19 cellular contexts compared by ENCODE assay signal in genomic region chr5:104080646-104081175, GRCh38.
A peak's percentile ranks its signal among the peaks of the same experiment; 100 is the strongest.
DNase-seq lines count a peak whose midpoint lies in the region; ATAC-seq and TF ChIP-seq lines count a peak whose summit lies in the region.
"Had no signal": no experiment of that assay in that cellular context is flagged by ENCODE, and none has a peak within 500 bp of the region (broad histone marks: within the 10 kb centered on the region; RNA-seq: fewer than 3 reads in every experiment).

No MANE protein-coding gene starts in this region.

- no peak overlapping the region for H3K27ac ChIP-seq in PC-3 (ENCODE audit: low read length)
- H3K27ac ChIP-seq in naive thymus-derived CD4-positive, alpha-beta T cell (ENCODE audit: low read depth, low read length) = no peak overlapping the region
- H3K27ac ChIP-seq: BLaER1, Peyer's patch, SJSA1 had no signal

- no peaks in the 10 kb centered on the region for H3K79me2 ChIP-seq in PC-3 (ENCODE audit: low read length)

- peaks cover 5% of the 10 kb centered on the region for H3K36me3 Mint-ChIP-seq in Caco-2 (ENCODE audit: insufficient read depth, unreplicated experiment)
- H3K36me3 Mint-ChIP-seq in naive thymus-derived CD4-positive, alpha-beta T cell = no peaks in the 10 kb centered on the region
- no peaks in the 10 kb centered on the region for H3K36me3 Mint-ChIP-seq in activated T-cell treated with anti-CD3 and anti-CD28 coated beads, Interleukin-2, amount 50 U/mL, for 4 hours (ENCODE audit: insufficient read depth)

- POLR2A ChIA-PET in Caco-2 (lab: Charles Lee) (no interaction called here), PC-3 (lab: Charles Lee; ENCODE audit: unreplicated experiment) (no interaction called here)
- POLR2A ChIA-PET in naive thymus-derived CD4-positive, alpha-beta T cell (lab: Charles Lee) = no interaction called here

- H3K27me3 ChIP-seq in Caco-2 (replicated peaks; ENCODE audit: control insufficient read depth, insufficient read depth, low read length) = no peaks in the 10 kb centered on the region
- H3K27me3 ChIP-seq in PC-3 (ENCODE audit: low read length) = no peaks in the 10 kb centered on the region
- no peaks in the 10 kb centered on the region for H3K27me3 ChIP-seq in naive thymus-derived CD4-positive, alpha-beta T cell (ENCODE audit: control insufficient read depth in 2 of 2, insufficient read depth in 2 of 2, low read length in 2 of 2)
- H3K27me3 ChIP-seq: BLaER1, Peyer's patch, SJSA1 had no signal

- H3K9me3 ChIP-seq in Caco-2 = no peaks in the 10 kb centered on the region
- no peaks in the 10 kb centered on the region for H3K9me3 ChIP-seq in PC-3 (ENCODE audit: low read length)
- H3K9me3 ChIP-seq in naive thymus-derived CD4-positive, alpha-beta T cell (ENCODE audit: control insufficient read depth in 2 of 3, low read length in 3 of 3) = no peaks in the 10 kb centered on the region
- H3K9me3 ChIP-seq: BLaER1, Peyer's patch, SJSA1 had no signal

- CTCF ChIA-PET in Caco-2 (lab: Charles Lee) = no interaction called here
- CTCF ChIA-PET in PC-3 (lab: Charles Lee) = no interaction called here
- CTCF ChIA-PET in naive thymus-derived CD4-positive, alpha-beta T cell (lab: Charles Lee) = no interaction called here

- H3K9ac ChIP-seq in PC-3 (ENCODE audit: low read length) = no peak overlapping the region
- H3K9ac ChIP-seq: BLaER1 had no signal

- no peaks in the 10 kb centered on the region for H3K27me3 Mint-ChIP-seq in Caco-2 (ENCODE audit: insufficient read depth, unreplicated experiment)
- H3K27me3 Mint-ChIP-seq in naive thymus-derived CD4-positive, alpha-beta T cell = no peaks in the 10 kb centered on the region
- H3K27me3 Mint-ChIP-seq in activated T-cell treated with anti-CD3 and anti-CD28 coated beads, Interleukin-2, amount 50 U/mL, for 4 hours (ENCODE audit: low read depth) = no peaks in the 10 kb centered on the region
- H3K27me3 Mint-ChIP-seq: CD4-positive, alpha-beta T cell had no signal

- TF ChIP-seq CTCF in Caco-2 (IDR thresholded peaks at IDR 0.05; ENCODE audit: insufficient read depth in 1 of 2, low read depth in 1 of 2, low read length in 1 of 2, severe bottlenecking in 1 of 2, unreplicated experiment in 1 of 2) (no peak), PC-3 (conservative IDR thresholded peaks at IDR 0.05; ENCODE audit: low read depth, low read length) (no peak), fibroblast of villous mesenchyme (IDR thresholded peaks at IDR 0.05; ENCODE audit: insufficient read depth, low read depth, low read length) (no peak)

- H3K36me3 ChIP-seq in Caco-2 (ENCODE audit: control insufficient read depth, insufficient read depth, low read length) (no peaks in the 10 kb centered on the region), PC-3 (ENCODE audit: low read depth, low read length) (no peaks in the 10 kb centered on the region)
- no peaks in the 10 kb centered on the region for H3K36me3 ChIP-seq in naive thymus-derived CD4-positive, alpha-beta T cell (ENCODE audit: control insufficient read depth in 2 of 3, insufficient read depth in 3 of 3, low read length in 3 of 3)
- H3K36me3 ChIP-seq: BLaER1, Peyer's patch, SJSA1 had no signal

- H3K4me3 Mint-ChIP-seq in Caco-2 (ENCODE audit: unreplicated experiment) = peak overlapping the region; percentile 87
- H3K4me3 Mint-ChIP-seq in naive thymus-derived CD4-positive, alpha-beta T cell = no peak overlapping the region
- H3K4me3 Mint-ChIP-seq in activated T-cell treated with anti-CD3 and anti-CD28 coated beads, Interleukin-2, amount 50 U/mL, for 4 hours = no peak overlapping the region
- H3K4me3 Mint-ChIP-seq: CD4-positive, alpha-beta T cell had no signal

- H3K9me2 ChIP-seq in PC-3 (replicated peaks; ENCODE audit: low read length) = no peaks in the 10 kb centered on the region

- no peak overlapping the region for H3K4me2 ChIP-seq in PC-3 (ENCODE audit: low read length)
- H3K4me2 ChIP-seq: BLaER1 had no signal

- peak overlapping the region; percentile 91 for H3K27ac Mint-ChIP-seq in Caco-2 (ENCODE audit: unreplicated experiment)
- H3K27ac Mint-ChIP-seq in naive thymus-derived CD4-positive, alpha-beta T cell = no peak overlapping the region
- H3K27ac Mint-ChIP-seq: CD4-positive, alpha-beta T cell had no signal

- no peaks in the 10 kb centered on the region for H3F3A ChIP-seq in PC-3 (ENCODE audit: low read length, unreplicated experiment)

- H2AFZ ChIP-seq in PC-3 (ENCODE audit: low read length) = peak overlapping the region; percentile 35; the same call in 1 of the 2 replicates

- intact Hi-C loops in Caco-2 (cut with micrococcal nuclease; ENCODE audit: unreplicated experiment) = no loop called here
- intact Hi-C loops in PC-3 (cut with micrococcal nuclease) = loop anchor here (10.0 kb wide), 2 partner anchors 264 to 276 kb away; no protein-coding TSS in a partner anchor
- intact Hi-C loops in naive thymus-derived CD4-positive, alpha-beta T cell (cut with micrococcal nuclease) = no loop called here

- H3K4me1 ChIP-seq in Caco-2 (peaks cover 10% of the 10 kb centered on the region), PC-3 (ENCODE audit: insufficient read depth, low read length) (no peaks in the 10 kb centered on the region)
- H3K4me1 ChIP-seq in naive thymus-derived CD4-positive, alpha-beta T cell (ENCODE audit: control insufficient read depth in 2 of 2, insufficient read depth in 2 of 2, low read length in 2 of 2) = no peaks in the 10 kb centered on the region
- H3K4me1 ChIP-seq: BLaER1, Peyer's patch, SJSA1 had no signal

- no peak for DNase-seq in Caco-2
- DNase-seq in HT-29 (ENCODE audit: low spot score) = peak; percentile 23
- no peak for DNase-seq in PC-3
- no peak for DNase-seq in fibroblast of villous mesenchyme (ENCODE audit: low read depth)
- no peak for DNase-seq in naive thymus-derived CD4-positive, alpha-beta T cell
- no peak for DNase-seq in activated T-cell treated with anti-CD3 and anti-CD28 coated beads, Interleukin-2, amount 50 U/mL, for 4 hours
- DNase-seq: ACHN; CD4-positive, alpha-beta T cell; GDM1; NCI-H1092; NCI-H1436; NCI-H1930; NCI-H69; NK-92 treated with Interleukin-12 subunit alpha and Interleukin-12 subunit beta, amount 100 ng/mL, for 24 hours; Peyer's patch had no signal

- ATAC-seq in PC-3 (no peak), GM18867 (IDR thresholded peaks at IDR 0.05; ENCODE audit: unreplicated experiment) (no peak)
- ATAC-seq in naive thymus-derived CD4-positive, alpha-beta T cell = no peak
- no peak for ATAC-seq in activated T-cell treated with anti-CD3 and anti-CD28 coated beads, Interleukin-2, amount 50 U/mL, for 4 hours
- ATAC-seq: Right ventricle myocardium inferior had no signal

- no peaks in the 10 kb centered on the region for H4K20me1 ChIP-seq in PC-3 (ENCODE audit: low read length)
- H4K20me1 ChIP-seq: BLaER1 had no signal

- peak overlapping the region; percentile 49 for H3K4me3 ChIP-seq in Caco-2 (ENCODE audit: low read depth, low read length)
- H3K4me3 ChIP-seq in PC-3 (ENCODE audit: low read length) = no peak overlapping the region
- H3K4me3 ChIP-seq in fibroblast of villous mesenchyme (ENCODE audit: low read depth, low read length) = peak overlapping the region; percentile 1
- no peak overlapping the region for H3K4me3 ChIP-seq in naive thymus-derived CD4-positive, alpha-beta T cell (ENCODE audit: low read length)
- H3K4me3 ChIP-seq: BLaER1, Peyer's patch, SJSA1 had no signal

- peaks cover 26% of the 10 kb centered on the region for H3K4me1 Mint-ChIP-seq in Caco-2 (ENCODE audit: low read depth, unreplicated experiment)
- H3K4me1 Mint-ChIP-seq in naive thymus-derived CD4-positive, alpha-beta T cell = no peaks in the 10 kb centered on the region
- no peaks in the 10 kb centered on the region for H3K4me1 Mint-ChIP-seq in activated T-cell treated with anti-CD3 and anti-CD28 coated beads, Interleukin-2, amount 50 U/mL, for 4 hours (ENCODE audit: low read depth)

- no peaks in the 10 kb centered on the region for H3K9me3 Mint-ChIP-seq in Caco-2 (ENCODE audit: unreplicated experiment)
- peaks cover 0 to 6% (median 0%) of the 10 kb centered on the region in 11 donors for H3K9me3 Mint-ChIP-seq in naive thymus-derived CD4-positive, alpha-beta T cell
- peaks cover 19% of the 10 kb centered on the region for H3K9me3 Mint-ChIP-seq in activated T-cell treated with anti-CD3 and anti-CD28 coated beads, Interleukin-2, amount 50 U/mL, for 4 hours

- BruUV-seq in Caco-2 (replicated peaks; lab: Mats Ljungman, UMichigan) (no TSS peak), PC-3 (replicated peaks; lab: Mats Ljungman, UMichigan) (no TSS peak)

Comparison
In these comparisons a context has a peak if more than half of its experiments do, and no peak if none do; other contexts are left out.
1. H3K4me3 ChIP-seq: peak in Caco-2 (single experiment) and fibroblast of villous mesenchyme (single experiment); none in PC-3 (single experiment) and naive thymus-derived CD4-positive, alpha-beta T cell (single experiment).